13 cellular contexts compared by ENCODE assay signal in genomic region chr17:77410470-77410869, GRCh38.
DNase-seq lines count a peak whose midpoint lies in the region; ATAC-seq and TF ChIP-seq lines count a peak whose summit lies in the region.
"Had no signal": no experiment of that assay in that cellular context is flagged by ENCODE, and none has a peak within 500 bp of the region (broad histone marks: within the 10 kb centered on the region; RNA-seq: fewer than 3 reads in every experiment).

No MANE protein-coding gene starts in this region.

- peak overlapping the region in 6 of 7 donors; percentile 9 to 83 (median 72) for H3K27ac Mint-ChIP-seq in CD14-positive monocyte
- peak overlapping the region in 2 of 3 donors; percentile 22 to 71 for H3K27ac Mint-ChIP-seq in IgD-negative memory B cell
- peak overlapping the region; percentile 26 for H3K27ac Mint-ChIP-seq in progenitor cell of endocrine pancreas

- peaks cover 0 to 3% (median 0%) of the 10 kb centered on the region in 7 donors for H3K9me3 Mint-ChIP-seq in CD14-positive monocyte
- no peaks in the 10 kb centered on the region for H3K9me3 Mint-ChIP-seq in IgD-negative memory B cell
- no peaks in the 10 kb centered on the region for H3K9me3 Mint-ChIP-seq in progenitor cell of endocrine pancreas (ENCODE audit: low read depth)

- intact Hi-C loops in CD14-positive monocyte (cut with micrococcal nuclease) (no loop called here), colonic mucosa (cut with DNase I) (no loop called here)

- H3K27ac ChIP-seq in colonic mucosa: peak overlapping the region; percentile 48

- no peak overlapping the region for H3K4me3 Mint-ChIP-seq in CD14-positive monocyte
- peak overlapping the region in 2 of 4 donors; percentile 71 to 86 for H3K4me3 Mint-ChIP-seq in IgD-negative memory B cell
- no peak overlapping the region for H3K4me3 Mint-ChIP-seq in progenitor cell of endocrine pancreas (ENCODE audit: low read depth)

- H3K4me3 ChIP-seq in colonic mucosa: no peak overlapping the region
- H3K4me3 ChIP-seq: upper lobe of right lung had no signal

- TF ChIP-seq CTCF in CD14-positive monocyte (IDR thresholded peaks at IDR 0.05) (no peak), colonic mucosa (IDR thresholded peaks at IDR 0.05) (no peak), progenitor cell of endocrine pancreas (IDR thresholded peaks at IDR 0.05; ENCODE audit: unreplicated experiment) (no peak)

- H3K4me1 ChIP-seq in colonic mucosa: peaks cover 14% of the 10 kb centered on the region

- H3K27me3 Mint-ChIP-seq in CD14-positive monocyte (ENCODE audit: low read depth in 3 of 3) (peaks cover 0 to 4% (median 2%) of the 10 kb centered on the region in 3 donors), IgD-negative memory B cell (peaks cover 1% of the 10 kb centered on the region), progenitor cell of endocrine pancreas (no peaks in the 10 kb centered on the region)

- H3K4me1 Mint-ChIP-seq in CD14-positive monocyte: peaks cover 68% of the 10 kb centered on the region
- peaks cover 27 to 44% (median 29%) of the 10 kb centered on the region in 3 donors for H3K4me1 Mint-ChIP-seq in IgD-negative memory B cell
- H3K4me1 Mint-ChIP-seq in progenitor cell of endocrine pancreas (ENCODE audit: low read depth): peaks cover 25% of the 10 kb centered on the region

- DNase-seq in CD14-positive monocyte (ENCODE audit: low spot score): no peak
- no peak for DNase-seq in colonic mucosa
- no peak for DNase-seq in progenitor cell of endocrine pancreas (ENCODE audit: low spot score, unreplicated experiment)
- DNase-seq in activated effector memory CD4-positive, alpha-beta T cell treated with Interleukin-2 at 50 U/mL for 16 hours: no peak
- no peak for DNase-seq in stimulated activated CD8-positive, alpha-beta memory T cell treated with anti-CD3 and anti-CD28 coated beads, Interleukin-4, amount 100 ng/mL, for 48 hours
- DNase-seq: activated CD8-positive, alpha-beta memory T cell treated with anti-CD3 and anti-CD28 coated beads for 24 hours; DMS53; KBM-7; mesendoderm; upper lobe of right lung had no signal

- no peaks in the 10 kb centered on the region for H3K36me3 ChIP-seq in colonic mucosa
- H3K36me3 ChIP-seq: upper lobe of right lung had no signal

- no peaks in the 10 kb centered on the region for H3K27me3 ChIP-seq in colonic mucosa
- H3K27me3 ChIP-seq: upper lobe of right lung had no signal

- H3K36me3 Mint-ChIP-seq in CD14-positive monocyte (peaks cover 21 to 64% of the 10 kb centered on the region in 2 donors), IgD-negative memory B cell (peaks cover 4% of the 10 kb centered on the region), progenitor cell of endocrine pancreas (ENCODE audit: insufficient read depth) (peaks cover 5% of the 10 kb centered on the region)

- no peak for ATAC-seq in HG02798 (IDR thresholded peaks at IDR 0.05; ENCODE audit: poor library complexity, unreplicated experiment)
- ATAC-seq in GM21786 (IDR thresholded peaks at IDR 0.05; ENCODE audit: unreplicated experiment): no peak

- no peaks in the 10 kb centered on the region for H3K9me3 ChIP-seq in colonic mucosa
- H3K9me3 ChIP-seq: upper lobe of right lung had no signal

- H3K9ac ChIP-seq in colonic mucosa (ENCODE audit: low read depth in 2 of 2, low read length in 2 of 2): peak overlapping the region in 1 of 2 donors; percentile 34
